9 cellular contexts compared by ENCODE assay signal in genomic region chr12:2051700-2052625, GRCh38. TPM values are rescaled to one million over a fixed set of nuclear protein-coding genes. Genes with fewer than 3 reads are reported as not detected.
A peak's percentile ranks its signal among the peaks of the same experiment; 100 is the strongest.
DNase-seq lines count a peak whose midpoint lies in the region; ATAC-seq, FAIRE-seq and TF ChIP-seq lines count a peak whose summit lies in the region.
"Had no signal": no experiment of that assay in that cellular context is flagged by ENCODE, and none has a peak within 500 bp of the region (broad histone marks: within the 10 kb centered on the region; RNA-seq: fewer than 3 reads in every experiment).

No MANE protein-coding gene starts in this region.

- no peak for TF ChIP-seq CTCF in AG09309 (IDR thresholded peaks at IDR 0.05; ENCODE audit: control insufficient read depth, insufficient read depth, low read depth, low read length, missing control alignments)
- no peak for TF ChIP-seq CTCF in cardiac fibroblast (IDR thresholded peaks at IDR 0.05; ENCODE audit: low read depth, low read length)

- no peaks in the 10 kb centered on the region for H3K9me3 Mint-ChIP-seq in natural killer cell treated with Interleukin-12 subunit alpha and Interleukin-12 subunit beta and Interleukin-15 and Interleukin-18, amount 100 ng/mL, for 72 hours

- peak; percentile 16 for FAIRE-seq in HTR-8/SVneo (lab: Jason Lieb, UNC)
- FAIRE-seq: GM18507 had no signal

- no peak overlapping the region for H3K27ac Mint-ChIP-seq in natural killer cell treated with Interleukin-12 subunit alpha and Interleukin-12 subunit beta and Interleukin-15 and Interleukin-18, amount 100 ng/mL, for 72 hours

- DNase-seq in AG09309 (ENCODE audit: low read depth) (no peak), HTR-8/SVneo (ENCODE audit: insufficient read length, low spot score) (no peak), cardiac fibroblast (ENCODE audit: low read depth in 2 of 2) (no peak), kidney tubule cell (ENCODE audit: low spot score) (no peak), NCI-H2107 treated with DMSO at 0.1 percent for 48 hours (lab: John Stamatoyannopoulos, UW; ENCODE audit: unreplicated experiment) (no peak), COLO829 (ENCODE audit: low spot score) (no peak)
- no peak for DNase-seq in natural killer cell treated with Interleukin-12 subunit alpha and Interleukin-12 subunit beta and Interleukin-15 and Interleukin-18, amount 100 ng/mL, for 72 hours (ENCODE audit: low spot score)
- no peak for DNase-seq in effector CD8-positive, alpha-beta T cell (lab: John Stamatoyannopoulos, UW)

- H3K27me3 Mint-ChIP-seq in natural killer cell treated with Interleukin-12 subunit alpha and Interleukin-12 subunit beta and Interleukin-15 and Interleukin-18, amount 100 ng/mL, for 72 hours, result peaks cover 52 to 80% of the 10 kb centered on the region in 2 donors

- ATAC-seq in natural killer cell treated with Interleukin-12 subunit alpha and Interleukin-12 subunit beta and Interleukin-15 and Interleukin-18, amount 100 ng/mL, for 72 hours, result no peak

- peak overlapping the region; percentile 77 for H3K4me3 Mint-ChIP-seq in natural killer cell treated with Interleukin-12 subunit alpha and Interleukin-12 subunit beta and Interleukin-15 and Interleukin-18, amount 100 ng/mL, for 72 hours

- peaks cover 8 to 10% of the 10 kb centered on the region in 2 donors for H3K4me1 Mint-ChIP-seq in natural killer cell treated with Interleukin-12 subunit alpha and Interleukin-12 subunit beta and Interleukin-15 and Interleukin-18, amount 100 ng/mL, for 72 hours (ENCODE audit: low read depth in 2 of 2)

- H3K4me3 ChIP-seq in AG09309 (ENCODE audit: control insufficient read depth, low read depth, low read length) (peak overlapping the region; percentile 51), cardiac fibroblast (replicated peaks in 1 of 2; ENCODE audit: low read depth in 2 of 2, low read length in 2 of 2) (peak overlapping the region; percentile 30 to 34)

- H3K36me3 Mint-ChIP-seq in natural killer cell treated with Interleukin-12 subunit alpha and Interleukin-12 subunit beta and Interleukin-15 and Interleukin-18, amount 100 ng/mL, for 72 hours, result peaks cover 9% of the 10 kb centered on the region

RNA-seq across cellular contexts. Expression of gene CACNA1C, which starts 0.8 kb away (rescaled TPM):
- under 1 TPM in 1 of 2 donors, not detected in 1; 0.06 TPM for total RNA-seq in natural killer cell treated with Interleukin-12 subunit alpha and Interleukin-12 subunit beta and Interleukin-15 and Interleukin-18, amount 100 ng/mL, for 72 hours

RNA-seq across cellular contexts. Expression of gene DCP1B, which starts 47.7 kb away (rescaled TPM):
- 10 to 100 TPM; 11.3 TPM for total RNA-seq in natural killer cell treated with Interleukin-12 subunit alpha and Interleukin-12 subunit beta and Interleukin-15 and Interleukin-18, amount 100 ng/mL, for 72 hours
